Comparison of ENCODE assay signal across 13 cellular contexts in genomic region chr20:43722153-43722505, GRCh38. TPM values are rescaled to one million over a fixed set of nuclear protein-coding genes. Genes with fewer than 3 reads are reported as not detected.
DNase-seq lines count a peak whose midpoint lies in the region; ATAC-seq and TF ChIP-seq lines count a peak whose summit lies in the region.
"Had no signal": no experiment of that assay in that cellular context is flagged by ENCODE, and none has a peak within 500 bp of the region (broad histone marks: within the 10 kb centered on the region; RNA-seq: fewer than 3 reads in every experiment).

No MANE protein-coding gene starts in this region.

- H3K27me3 Mint-ChIP-seq in GM23338 (ENCODE audit: insufficient read depth, low read depth, poor library complexity), result peaks cover 5% of the 10 kb centered on the region
- H3K27me3 Mint-ChIP-seq in activated CD4-positive, alpha-beta T cell treated with anti-CD3 and anti-CD28 coated beads for 36 hours, result no peaks in the 10 kb centered on the region
- no peaks in the 10 kb centered on the region for H3K27me3 Mint-ChIP-seq in activated naive CD8-positive, alpha-beta T cell treated with anti-CD3 and anti-CD28 coated beads for 36 hours

- CTCF ChIA-PET in activated CD4-positive, alpha-beta T cell treated with anti-CD3 and anti-CD28 coated beads for 36 hours (lab: Charles Lee), result interaction anchor here (0.6 to 1.0 kb wide), 2 partner anchors 31 to 57 kb away, joined by 3 to 4 read pairs; no protein-coding TSS in a partner anchor

- H3K36me3 Mint-ChIP-seq in GM23338 (ENCODE audit: low read depth), result peaks cover 11% of the 10 kb centered on the region
- H3K36me3 Mint-ChIP-seq in activated CD4-positive, alpha-beta T cell treated with anti-CD3 and anti-CD28 coated beads for 36 hours (ENCODE audit: low read depth), result peaks cover 11% of the 10 kb centered on the region
- peaks cover 22% of the 10 kb centered on the region for H3K36me3 Mint-ChIP-seq in activated naive CD8-positive, alpha-beta T cell treated with anti-CD3 and anti-CD28 coated beads for 36 hours

- no peak for TF ChIP-seq CTCF in GM23338 (conservative IDR thresholded peaks at IDR 0.05; ENCODE audit: low read depth in 2 of 2)

- H3K4me1 Mint-ChIP-seq in GM23338, result peaks cover 7% of the 10 kb centered on the region; the same call in 1 of the 3 replicates
- peaks cover 50% of the 10 kb centered on the region for H3K4me1 Mint-ChIP-seq in activated CD4-positive, alpha-beta T cell treated with anti-CD3 and anti-CD28 coated beads for 36 hours
- H3K4me1 Mint-ChIP-seq in activated naive CD8-positive, alpha-beta T cell treated with anti-CD3 and anti-CD28 coated beads for 36 hours, result peaks cover 42% of the 10 kb centered on the region

- no peak overlapping the region for H3K27ac ChIP-seq in GM23338 (ENCODE audit: low read depth)
- H3K27ac ChIP-seq: esophagus muscularis mucosa, thyroid gland had no signal

- no peaks in the 10 kb centered on the region; the same call in 2 of the 3 replicates for H3K9me3 Mint-ChIP-seq in GM23338
- H3K9me3 Mint-ChIP-seq in activated CD4-positive, alpha-beta T cell treated with anti-CD3 and anti-CD28 coated beads for 36 hours (ENCODE audit: low read depth), result peaks cover 3% of the 10 kb centered on the region
- H3K9me3 Mint-ChIP-seq in activated naive CD8-positive, alpha-beta T cell treated with anti-CD3 and anti-CD28 coated beads for 36 hours, result no peaks in the 10 kb centered on the region

- H3K27ac Mint-ChIP-seq in GM23338, result no peak overlapping the region
- H3K27ac Mint-ChIP-seq in activated CD4-positive, alpha-beta T cell treated with anti-CD3 and anti-CD28 coated beads for 36 hours, result peak overlapping the region; percentile 63
- peak overlapping the region; percentile 54 for H3K27ac Mint-ChIP-seq in activated naive CD8-positive, alpha-beta T cell treated with anti-CD3 and anti-CD28 coated beads for 36 hours

- intact Hi-C loops in activated CD4-positive, alpha-beta T cell treated with anti-CD3 and anti-CD28 coated beads for 36 hours (cut with DNase I, micrococcal nuclease), result no loop called here

- no peaks in the 10 kb centered on the region for H3K36me3 ChIP-seq in GM23338 (ENCODE audit: insufficient read depth)
- H3K36me3 ChIP-seq: esophagus muscularis mucosa, thyroid gland had no signal

- no peak overlapping the region for H2AFZ ChIP-seq in GM23338

- H3K4me2 ChIP-seq in GM23338, result peak overlapping the region; percentile 48; the same call in 1 of the 2 replicates

- no peaks in the 10 kb centered on the region for H3K9me2 ChIP-seq in GM23338 (ENCODE audit: insufficient read depth)

- H3K4me3 Mint-ChIP-seq in GM23338, result no peak overlapping the region
- H3K4me3 Mint-ChIP-seq in activated CD4-positive, alpha-beta T cell treated with anti-CD3 and anti-CD28 coated beads for 36 hours, result peak overlapping the region; percentile 57
- peak overlapping the region; percentile 73 for H3K4me3 Mint-ChIP-seq in activated naive CD8-positive, alpha-beta T cell treated with anti-CD3 and anti-CD28 coated beads for 36 hours

- no peaks in the 10 kb centered on the region for H3K27me3 ChIP-seq in GM23338 (ENCODE audit: insufficient read depth)
- H3K27me3 ChIP-seq: thyroid gland had no signal

- H3K4me1 ChIP-seq in GM23338 (ENCODE audit: insufficient read depth), result no peaks in the 10 kb centered on the region; the same call in 1 of the 2 replicates
- H3K4me1 ChIP-seq: esophagus muscularis mucosa, thyroid gland had no signal

- H3F3A ChIP-seq in GM23338 (replicated peaks; ENCODE audit: low read depth), result no peaks in the 10 kb centered on the region

- ATAC-seq in GM23338, result no peak
- peak; percentile 70 for ATAC-seq in activated CD4-positive, alpha-beta T cell treated with anti-CD3 and anti-CD28 coated beads for 36 hours
- no peak for ATAC-seq in GM21423 (IDR thresholded peaks at IDR 0.05; ENCODE audit: unreplicated experiment)

- no peak overlapping the region for H3K4me3 ChIP-seq in GM23338
- H3K4me3 ChIP-seq: esophagus muscularis mucosa, thyroid gland had no signal

- H3K79me2 ChIP-seq in GM23338 (replicated peaks; ENCODE audit: insufficient read depth), result no peaks in the 10 kb centered on the region

- DNase-seq in GM23338 (ENCODE audit: low spot score) (no peak), NCI-H1436 (lab: John Stamatoyannopoulos, UW) (no peak), mesenteric fat pad (ENCODE audit: low spot score) (no peak), DMS114 treated with DMSO at 0.1 percent for 48 hours (lab: John Stamatoyannopoulos, UW; ENCODE audit: unreplicated experiment) (no peak)
- DNase-seq in activated CD4-positive, alpha-beta T cell treated with anti-CD3 and anti-CD28 coated beads for 36 hours, result peak; percentile 69
- peak; percentile 54 for DNase-seq in activated naive CD8-positive, alpha-beta T cell treated with anti-CD3 and anti-CD28 coated beads for 36 hours
- DNase-seq in stimulated activated CD4-positive, alpha-beta T cell treated with anti-CD3 and anti-CD28 coated beads, TNF-alpha, amount 100 ng/mL, for 1 hour (ENCODE audit: low read depth in 3 of 3, low spot score in 1 of 3), result peak; percentile 9 to 30 (median 11)
- DNase-seq: NCI-H1436 treated with DMSO at 0.1 percent for 48 hours, T1000, thyroid gland had no signal

- H4K20me1 ChIP-seq in GM23338 (replicated peaks; ENCODE audit: insufficient read depth), result no peaks in the 10 kb centered on the region; the same call in 1 of the 2 replicates

- POLR2A ChIA-PET in activated CD4-positive, alpha-beta T cell treated with anti-CD3 and anti-CD28 coated beads for 36 hours (lab: Charles Lee), result interaction anchor here (0.6 to 1.0 kb wide), 2 partner anchors 51 to 347 kb away, joined by 3 to 4 read pairs; no protein-coding TSS in a partner anchor

TF ChIP-seq in GM23338, 12 proteins besides CTCF, POLR2A, EP300 and RAD21 (continues in another document):
- TF ChIP-seq CREB1 (CRISPR knock-in tag; IDR thresholded peaks at IDR 0.05; ENCODE audit: low read depth), result no peak
- no peak for TF ChIP-seq STAT1 (IDR thresholded peaks at IDR 0.05; ENCODE audit: unreplicated experiment)
- TF ChIP-seq POLR2AphosphoS5 (IDR thresholded peaks at IDR 0.05; ENCODE audit: low read depth), result no peak
- TF ChIP-seq REST (IDR thresholded peaks at IDR 0.05; ENCODE audit: unreplicated experiment), result no peak
- no peak for TF ChIP-seq ZNF331 (CRISPR knock-in tag; IDR thresholded peaks at IDR 0.05; ENCODE audit: low read depth)

RNA-seq across cellular contexts. Expression of gene GTSF1L, which starts 4.7 kb away (rescaled TPM):
- not detected in 2 replicates for total RNA-seq in GM23338 (2014; rRNA removed; shearing (Covaris generic))
- polyA plus RNA-seq in GM23338 (2016; fragmentation: Nextera tagmentation; extraction: Ambion mirVana), result not detected in 2 replicates
- total RNA-seq in activated CD4-positive, alpha-beta T cell treated with anti-CD3 and anti-CD28 coated beads for 36 hours, result under 1 TPM in 1 of 2 experiments, not detected in 1; 0.23 TPM
- not detected for total RNA-seq in activated naive CD8-positive, alpha-beta T cell treated with anti-CD3 and anti-CD28 coated beads for 36 hours
- total RNA-seq in mesenteric fat pad, result not detected
- total RNA-seq: bronchial epithelial cell, esophagus muscularis mucosa, thyroid gland had no signal

RNA-seq across cellular contexts. Expression of gene MYBL2, which starts 55.2 kb away (rescaled TPM):
- 95.3 and 131 TPM in 2 replicates for total RNA-seq in GM23338 (2014; rRNA removed; shearing (Covaris generic))
- 71.7 and 72.3 TPM in 2 replicates for polyA plus RNA-seq in GM23338 (2016; fragmentation: Nextera tagmentation; extraction: Ambion mirVana)
- total RNA-seq in activated CD4-positive, alpha-beta T cell treated with anti-CD3 and anti-CD28 coated beads for 36 hours, result 100 to 1,000 TPM in 1 of 2 experiments, 10 to 100 TPM in 1; 99.8 to 113 TPM
- 100 to 1,000 TPM; 139 to 140 TPM for total RNA-seq in activated naive CD8-positive, alpha-beta T cell treated with anti-CD3 and anti-CD28 coated beads for 36 hours
- not detected for total RNA-seq in mesenteric fat pad

Comparison
In these comparisons a context has a peak if more than half of its experiments do, and no peak if none do; other contexts are left out.
1. DNase-seq: peak in activated CD4-positive, alpha-beta T cell treated with anti-CD3 and anti-CD28 coated beads for 36 hours (single experiment), activated naive CD8-positive, alpha-beta T cell treated with anti-CD3 and anti-CD28 coated beads for 36 hours (single experiment) and stimulated activated CD4-positive, alpha-beta T cell treated with anti-CD3 and anti-CD28 coated beads, TNF-alpha, amount 100 ng/mL, for 1 hour (3 of 3); none in GM23338 (single experiment), NCI-H1436 (single experiment), mesenteric fat pad (single experiment) and DMS114 treated with DMSO at 0.1 percent for 48 hours (single experiment).
2. RNA of gene MYBL2, which starts 55.2 kb away (total RNA-seq): 139 to 140 TPM in activated naive CD8-positive, alpha-beta T cell treated with anti-CD3 and anti-CD28 coated beads for 36 hours, 95.3 to 131 TPM in GM23338 and 99.8 to 113 TPM in activated CD4-positive, alpha-beta T cell treated with anti-CD3 and anti-CD28 coated beads for 36 hours; not detected in mesenteric fat pad (single experiment); every median in the first group is over 10 times any median in the second.